40 cellular contexts compared by ENCODE assay signal in genomic region chr5:41071242-41071641, GRCh38. TPM values are rescaled to one million over a fixed set of nuclear protein-coding genes. Genes with fewer than 3 reads are reported as not detected.
"Had no signal": no experiment of that assay in that cellular context is flagged by ENCODE, and none has a peak within 500 bp of the region (broad histone marks: within the 10 kb centered on the region; RNA-seq: fewer than 3 reads in every experiment).

TSS of gene MROH2B (minus strand) at chr5:41071342. CDS start at chr5:41070852, 490 bp downstream.

- H3K4me3 ChIP-seq: adrenal gland, ascending aorta, body of pancreas, breast epithelium, cardiac muscle cell had no signal

- H3K9me3 ChIP-seq: adrenal gland, ascending aorta, body of pancreas, breast epithelium had no signal

- ATAC-seq: activated naive CD4-positive, alpha-beta T cell treated with anti-CD3 and anti-CD28 coated beads, Interleukin-2, amount 50 U/mL, for 72 hours; activated naive CD8-positive, alpha-beta T cell treated with anti-CD3 and anti-CD28 coated beads, Interleukin-2, amount 50 U/mL, for 24 hours; activated T-cell treated with anti-CD3 and anti-CD28 coated beads, Interleukin-2, amount 50 U/mL, for 4 hours; activated T-cell treated with anti-CD3 and anti-CD28 coated beads, Interleukin-2, amount 50 U/mL, for 72 hours; activated T-helper 17 cell treated with anti-CD3 and anti-CD28 coated beads, Interleukin-2, amount 50 U/mL, for 72 hours; body of pancreas had no signal

- DNase-seq: activated effector memory CD4-positive, alpha-beta T cell treated with anti-CD3 and anti-CD28 coated beads, Interleukin-2, amount 50 U/mL, for 16 hours; activated effector memory CD4-positive, alpha-beta T cell treated with Interleukin-2 at 50 U/mL for 16 hours; activated gamma-delta T cell; activated gamma-delta T cell treated with Interleukin-2 at 50 U/mL for 16 hours; activated naive CD4-positive, alpha-beta T cell; activated naive CD4-positive, alpha-beta T cell treated with anti-CD3 and anti-CD28 coated beads for 36 hours; activated naive CD4-positive, alpha-beta T cell treated with anti-CD3 and anti-CD28 coated beads, Interleukin-2, amount 10 ng/mL, durations not matched to agents 7 days and 5 days; activated naive CD4-positive, alpha-beta T cell treated with anti-CD3 and anti-CD28 coated beads, Interleukin-2, amount 50 U/mL, for 16 hours; activated naive CD4-positive, alpha-beta T cell treated with Interleukin-2 at 50 U/mL for 16 hours; activated naive CD8-positive, alpha-beta T cell treated with anti-CD3 and anti-CD28 coated beads for 36 hours; activated naive CD8-positive, alpha-beta T cell treated with anti-CD3 and anti-CD28 coated beads, Interleukin-2, amount 10 ng/mL, durations not matched to agents 7 days and 5 days; activated naive CD8-positive, alpha-beta T cell treated with anti-CD3 and anti-CD28 coated beads, Interleukin-2, amount 50 U/mL, for 24 hours; activated T-cell treated with anti-CD3 and anti-CD28 coated beads for 4 hours; activated T-cell treated with anti-CD3 and anti-CD28 coated beads, Interleukin-2, amount 50 U/mL, for 1 hour; activated T-cell treated with anti-CD3 and anti-CD28 coated beads, Interleukin-2, amount 50 U/mL, for 24 hours; activated T-cell treated with anti-CD3 and anti-CD28 coated beads, Interleukin-2, amount 50 U/mL, for 4 hours; activated T-cell treated with anti-CD3 and anti-CD28 coated beads, Interleukin-2, amount 50 U/mL, for 48 hours; activated T-cell treated with anti-CD3 and anti-CD28 coated beads, Interleukin-2, amount 50 U/mL, for 72 hours; adrenal gland; amniotic stem cell; amygdala; anterior cingulate cortex; aorta; body of pancreas; brain microvascular endothelial cell; caudate nucleus; central memory CD4-positive, alpha-beta T cell; cerebellar nuclear complex had no signal

- H3K4me1 ChIP-seq: adrenal gland, ascending aorta, body of pancreas, breast epithelium had no signal

- H3K27ac ChIP-seq: adrenal gland, ascending aorta, body of pancreas, brain microvascular endothelial cell, breast epithelium, cardiac muscle cell had no signal

- H3K36me3 ChIP-seq: adrenal gland, ascending aorta, brain microvascular endothelial cell, breast epithelium, cardiac muscle cell had no signal

- H3K27me3 ChIP-seq: adrenal gland, ascending aorta, body of pancreas, brain microvascular endothelial cell, breast epithelium, cardiac muscle cell had no signal

- FAIRE-seq: astrocyte, bronchial epithelial cell had no signal

RNA-seq across cellular contexts. Expression of gene MROH2B, which starts in this region (rescaled TPM):
- total RNA-seq: activated naive CD4-positive, alpha-beta T cell treated with anti-CD3 and anti-CD28 coated beads for 36 hours; activated naive CD4-positive, alpha-beta T cell treated with anti-CD3 and anti-CD28 coated beads, Interleukin-2, amount 50 U/mL, for 72 hours; activated naive CD8-positive, alpha-beta T cell treated with anti-CD3 and anti-CD28 coated beads for 36 hours; activated naive CD8-positive, alpha-beta T cell treated with anti-CD3 and anti-CD28 coated beads, Interleukin-2, amount 10 ng/mL, durations not matched to agents 7 days and 5 days; activated T-cell treated with anti-CD3 and anti-CD28 coated beads, Interleukin-2, amount 50 U/mL, for 4 hours; activated T-cell treated with anti-CD3 and anti-CD28 coated beads, Interleukin-2, amount 50 U/mL, for 72 hours; activated T-helper 1 cell treated with anti-CD3 and anti-CD28 coated beads, Interleukin-12 subunit alpha, Interleukin-12 subunit beta, Interleukin-2, Interleukin-4 antibody, amounts not matched to agents 30 ng/mL and 10 ng/mL and 1 ng/mL, durations not matched to agents 14 hours and 24 hours and 36 hours; activated T-helper 17 cell treated with anti-CD3 and anti-CD28 coated beads, Interleukin-2, amount 50 U/mL, for 72 hours; activated T-helper 2 cell treated with anti-CD3 and anti-CD28 coated beads, Interferon-gamma antibody, Interleukin-2, Interleukin-4, amounts not matched to agents 10 μg/mL and 5 μg/mL and 100 μg/mL, durations not matched to agents 14 hours and 24 hours and 36 hours; aorta; ascending aorta; astrocyte; body of pancreas; breast epithelium; bronchial epithelial cell; cardiac muscle cell; cardiac septum; cerebellum had no signal
- polyA plus RNA-seq: adipose tissue, aorta, cardiac muscle cell had no signal
